In the genomic region with DNA sequence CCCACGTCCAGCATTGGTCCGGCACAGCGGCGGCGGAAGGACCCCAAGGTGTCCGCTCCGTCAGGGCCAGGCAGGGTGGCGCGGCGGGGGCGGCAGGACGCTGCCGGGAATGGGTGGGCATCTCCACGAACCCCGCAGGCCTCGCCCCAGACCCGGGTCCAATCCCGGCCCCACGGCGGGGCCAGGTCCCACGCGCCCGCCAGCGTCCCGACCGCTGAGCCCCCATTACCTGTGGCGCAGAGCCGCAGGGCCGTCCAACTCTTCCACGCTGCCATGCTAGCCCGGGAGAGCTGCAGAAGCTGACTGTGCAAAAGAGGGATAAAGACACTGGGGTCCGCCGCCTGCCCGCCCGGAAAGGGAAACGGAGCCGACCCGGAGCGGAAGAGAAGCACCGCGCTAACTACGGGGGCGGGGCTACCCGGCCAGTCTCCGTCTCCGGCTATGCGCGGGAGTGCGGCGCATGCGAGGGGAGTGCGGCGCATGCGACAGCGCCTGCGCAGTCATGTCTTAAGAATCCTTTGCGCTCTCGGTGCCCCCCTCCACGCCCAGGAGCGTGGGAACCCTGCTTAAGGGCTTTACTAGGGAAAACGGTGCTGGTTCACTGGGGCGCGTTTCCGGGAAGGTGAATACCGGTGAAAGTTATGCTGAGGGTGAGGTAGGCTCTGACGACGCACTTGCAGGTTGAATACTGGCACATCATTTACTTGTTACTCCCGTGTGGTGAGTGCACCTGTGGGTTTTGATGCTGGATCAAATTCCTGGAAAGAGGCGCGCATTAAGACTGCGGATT, we compare ENCODE assay signal across 8 cellular contexts. TPM values are rescaled to one million over a fixed set of nuclear protein-coding genes. Genes with fewer than 3 reads are reported as not detected.
DNase-seq lines count a peak whose midpoint lies in the region; ATAC-seq and TF ChIP-seq lines count a peak whose summit lies in the region.

TMX3 (minus strand) TSS at position 402 of the 790 bp plus-strand sequence; CDS start at position 275, 127 bp downstream.

- H3K4me3 ChIP-seq in RWPE2 (ENCODE audit: severe bottlenecking), result peak within 1 kb of the TSS; percentile 94

- peaks cover 37% of the 10 kb centered on the region for H3K4me1 Mint-ChIP-seq in activated T-helper 2 cell treated with anti-CD3 and anti-CD28 coated beads, Interferon-gamma antibody, Interleukin-2, Interleukin-4, amounts not matched to agents 10 μg/mL and 5 μg/mL and 100 μg/mL, durations not matched to agents 14 hours and 24 hours and 36 hours (ENCODE audit: low read depth)
- H3K4me1 Mint-ChIP-seq in natural killer cell treated with Interleukin-12 subunit alpha and Interleukin-12 subunit beta and Interleukin-15 and Interleukin-18, amount 100 ng/mL, for 72 hours (ENCODE audit: low read depth in 2 of 2), result peaks cover 22 to 23% of the 10 kb centered on the region in 2 donors

- H3K36me3 ChIP-seq in RWPE2 (ENCODE audit: low read depth), result peaks cover 37% of the 10 kb centered on the region

- peaks cover 43% of the 10 kb centered on the region for H3K36me3 Mint-ChIP-seq in activated T-helper 2 cell treated with anti-CD3 and anti-CD28 coated beads, Interferon-gamma antibody, Interleukin-2, Interleukin-4, amounts not matched to agents 10 μg/mL and 5 μg/mL and 100 μg/mL, durations not matched to agents 14 hours and 24 hours and 36 hours (ENCODE audit: low read depth)
- H3K36me3 Mint-ChIP-seq in natural killer cell treated with Interleukin-12 subunit alpha and Interleukin-12 subunit beta and Interleukin-15 and Interleukin-18, amount 100 ng/mL, for 72 hours, result peaks cover 7% of the 10 kb centered on the region

- peak within 1 kb of the TSS; percentile 87 for H3K27ac Mint-ChIP-seq in activated T-helper 2 cell treated with anti-CD3 and anti-CD28 coated beads, Interferon-gamma antibody, Interleukin-2, Interleukin-4, amounts not matched to agents 10 μg/mL and 5 μg/mL and 100 μg/mL, durations not matched to agents 14 hours and 24 hours and 36 hours
- H3K27ac Mint-ChIP-seq in natural killer cell treated with Interleukin-12 subunit alpha and Interleukin-12 subunit beta and Interleukin-15 and Interleukin-18, amount 100 ng/mL, for 72 hours, result peak within 1 kb of the TSS; percentile 88 to 92

- no peaks in the 10 kb centered on the region for H3K27me3 Mint-ChIP-seq in activated T-helper 2 cell treated with anti-CD3 and anti-CD28 coated beads, Interferon-gamma antibody, Interleukin-2, Interleukin-4, amounts not matched to agents 10 μg/mL and 5 μg/mL and 100 μg/mL, durations not matched to agents 14 hours and 24 hours and 36 hours (ENCODE audit: low read depth)
- H3K27me3 Mint-ChIP-seq in natural killer cell treated with Interleukin-12 subunit alpha and Interleukin-12 subunit beta and Interleukin-15 and Interleukin-18, amount 100 ng/mL, for 72 hours, result no peaks in the 10 kb centered on the region

- DNase-seq in EH (ENCODE audit: low read depth) (peak; percentile 94), H4 (ENCODE audit: low spot score) (peak; percentile 96), LoVo (ENCODE audit: low spot score) (peak; percentile 95), RWPE2 (ENCODE audit: low spot score) (peak; percentile 89), fibroblast of peridontal ligament (ENCODE audit: extremely low read depth) (peak; percentile 89)
- peak; percentile 88 for DNase-seq in activated T-helper 2 cell treated with anti-CD3 and anti-CD28 coated beads, Interferon-gamma antibody, Interleukin-2, Interleukin-4, amounts not matched to agents 10 μg/mL and 5 μg/mL and 100 μg/mL, durations not matched to agents 14 hours and 24 hours and 36 hours (ENCODE audit: low spot score)
- peak; percentile 95 for DNase-seq in natural killer cell treated with Interleukin-12 subunit alpha and Interleukin-12 subunit beta and Interleukin-15 and Interleukin-18, amount 100 ng/mL, for 72 hours (ENCODE audit: low spot score)
- DNase-seq in stimulated activated naive CD8-positive, alpha-beta T cell treated with anti-CD3 and anti-CD28 coated beads, Interleukin-15, Interleukin-2, amounts not matched to agents 100 U/mL and 50 U/mL, for 24 hours, result peak; percentile 93

- intact Hi-C loops in activated T-helper 2 cell treated with anti-CD3 and anti-CD28 coated beads, Interferon-gamma antibody, Interleukin-2, Interleukin-4, amounts not matched to agents 10 μg/mL and 5 μg/mL and 100 μg/mL, durations not matched to agents 14 hours and 24 hours and 36 hours (cut with micrococcal nuclease), result loop anchor here (1.0 to 2.0 kb wide), 2 partner anchors 20 to 1490 kb away; partner anchors contain the start of gene RTTN

- H3K27ac ChIP-seq in RWPE2 (ENCODE audit: poor library complexity, severe bottlenecking), result peak within 1 kb of the TSS; percentile 50

- H3K9me3 Mint-ChIP-seq in activated T-helper 2 cell treated with anti-CD3 and anti-CD28 coated beads, Interferon-gamma antibody, Interleukin-2, Interleukin-4, amounts not matched to agents 10 μg/mL and 5 μg/mL and 100 μg/mL, durations not matched to agents 14 hours and 24 hours and 36 hours, result no peaks in the 10 kb centered on the region
- no peaks in the 10 kb centered on the region for H3K9me3 Mint-ChIP-seq in natural killer cell treated with Interleukin-12 subunit alpha and Interleukin-12 subunit beta and Interleukin-15 and Interleukin-18, amount 100 ng/mL, for 72 hours

- no peak for TF ChIP-seq CTCF in RWPE2 (IDR thresholded peaks at IDR 0.05; ENCODE audit: poor library complexity, severe bottlenecking)

- H3K27me3 ChIP-seq in RWPE2 (ENCODE audit: insufficient read depth, poor library complexity, severe bottlenecking), result no peaks in the 10 kb centered on the region

- H3K4me3 Mint-ChIP-seq in activated T-helper 2 cell treated with anti-CD3 and anti-CD28 coated beads, Interferon-gamma antibody, Interleukin-2, Interleukin-4, amounts not matched to agents 10 μg/mL and 5 μg/mL and 100 μg/mL, durations not matched to agents 14 hours and 24 hours and 36 hours (ENCODE audit: low read depth), result peak within 1 kb of the TSS; percentile 93
- H3K4me3 Mint-ChIP-seq in natural killer cell treated with Interleukin-12 subunit alpha and Interleukin-12 subunit beta and Interleukin-15 and Interleukin-18, amount 100 ng/mL, for 72 hours, result peak within 1 kb of the TSS; percentile 98

- no peaks in the 10 kb centered on the region for H3K9me3 ChIP-seq in RWPE2 (ENCODE audit: severe bottlenecking)

- peaks cover 11% of the 10 kb centered on the region for H3K4me1 ChIP-seq in RWPE2 (ENCODE audit: insufficient read depth, poor library complexity, severe bottlenecking)

- ATAC-seq in RWPE2 (ENCODE audit: low read depth), result peak; percentile 97
- peak; percentile 100 for ATAC-seq in natural killer cell treated with Interleukin-12 subunit alpha and Interleukin-12 subunit beta and Interleukin-15 and Interleukin-18, amount 100 ng/mL, for 72 hours
- peak; percentile 99 for ATAC-seq in stimulated activated naive CD8-positive, alpha-beta T cell treated with anti-CD3 and anti-CD28 coated beads, Interleukin-15, Interleukin-2, amounts not matched to agents 100 U/mL and 50 U/mL, for 24 hours

RNA-seq across cellular contexts. Expression of gene TMX3, which starts in this region (rescaled TPM):
- 60.4 and 62.4 TPM in 2 replicates for total RNA-seq in H4 (2014; rRNA removed; shearing (Covaris generic))
- total RNA-seq in activated T-helper 2 cell treated with anti-CD3 and anti-CD28 coated beads, Interferon-gamma antibody, Interleukin-2, Interleukin-4, amounts not matched to agents 10 μg/mL and 5 μg/mL and 100 μg/mL, durations not matched to agents 14 hours and 24 hours and 36 hours, result 62.4 and 71.0 TPM in 2 replicates
- total RNA-seq in natural killer cell treated with Interleukin-12 subunit alpha and Interleukin-12 subunit beta and Interleukin-15 and Interleukin-18, amount 100 ng/mL, for 72 hours, result 10 to 100 TPM; 53.0 to 64.8 TPM

Comparison
In these comparisons a context has a peak if more than half of its experiments do, and no peak if none do; other contexts are left out.
1. Peak in every context shown above with its lines: DNase-seq, ATAC-seq, H3K4me3 ChIP-seq and H3K27ac ChIP-seq.